Comparison of ENCODE assay signal across 9 cellular contexts in the genomic region with DNA sequence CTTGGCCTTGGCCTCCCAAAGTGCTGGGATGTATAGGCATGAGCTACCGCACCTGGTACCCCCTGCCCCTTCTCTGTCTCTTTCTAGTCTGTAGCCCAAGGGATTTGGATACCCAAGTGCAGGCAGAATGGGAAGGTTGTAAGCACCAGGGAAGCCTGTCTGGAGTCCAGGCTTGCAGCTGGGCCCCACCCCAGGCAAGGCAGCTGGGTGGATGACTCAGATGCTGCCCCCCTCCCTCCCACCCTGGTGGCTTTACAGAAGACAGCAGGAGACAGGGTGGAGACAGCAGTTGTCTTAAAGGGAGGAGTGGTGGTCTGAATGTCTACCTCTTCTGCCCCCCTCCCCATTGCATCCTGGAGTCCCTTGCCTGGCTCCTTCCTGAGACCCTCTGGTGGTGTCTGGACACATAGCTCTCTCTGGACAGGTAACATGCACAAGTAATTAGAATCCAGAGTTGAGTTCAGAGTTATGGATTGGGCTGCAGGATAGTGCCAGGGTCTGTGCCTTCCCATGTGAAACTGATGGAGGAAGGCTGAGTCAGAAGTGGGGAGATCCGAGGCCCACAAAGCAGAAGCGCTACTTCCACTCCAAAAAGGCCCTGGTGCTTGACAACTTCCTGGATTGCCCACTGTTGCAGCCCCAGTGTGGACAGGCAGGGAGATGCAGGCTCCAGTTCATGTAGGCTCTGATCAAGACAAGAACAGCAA. TPM values are rescaled to one million over a fixed set of nuclear protein-coding genes. Genes with fewer than 3 reads are reported as not detected.
DNase-seq lines count a peak whose midpoint lies in the region; ATAC-seq and TF ChIP-seq lines count a peak whose summit lies in the region.
"Had no signal": no experiment of that assay in that cellular context is flagged by ENCODE, and none has a peak within 500 bp of the region (broad histone marks: within the 10 kb centered on the region; RNA-seq: fewer than 3 reads in every experiment).

No MANE protein-coding gene starts in this region.

- no peaks in the 10 kb centered on the region for H3K9me3 ChIP-seq in mucosa of stomach (ENCODE audit: control insufficient read depth, low read length)

- H3K27me3 Mint-ChIP-seq in chondrocyte (ENCODE audit: low read depth) = no peaks in the 10 kb centered on the region

- H3K4me3 Mint-ChIP-seq in chondrocyte (ENCODE audit: unreplicated experiment) = peak overlapping the region; percentile 98

- peaks cover 15% of the 10 kb centered on the region for H3K36me3 Mint-ChIP-seq in chondrocyte (ENCODE audit: low read depth)
- H3K36me3 Mint-ChIP-seq: naive thymus-derived CD8-positive, alpha-beta T cell had no signal

- peaks cover 61% of the 10 kb centered on the region for H3K4me1 ChIP-seq in mucosa of stomach (ENCODE audit: control insufficient read depth, insufficient read depth, low read length)

- peaks cover 77% of the 10 kb centered on the region for H3K4me1 Mint-ChIP-seq in chondrocyte (ENCODE audit: low read depth)

- H3K36me3 ChIP-seq in mucosa of stomach (ENCODE audit: control insufficient read depth, insufficient read depth, low read length) = no peaks in the 10 kb centered on the region

- no peak overlapping the region for H3K4me3 ChIP-seq in mucosa of stomach (ENCODE audit: low read length)

- TF ChIP-seq CTCF in chondrocyte (IDR thresholded peaks at IDR 0.05) = peak; percentile 34

- no peaks in the 10 kb centered on the region for H3K27me3 ChIP-seq in mucosa of stomach (ENCODE audit: control insufficient read depth, insufficient read depth, low read length)

- peak overlapping the region; percentile 96 for H3K27ac Mint-ChIP-seq in chondrocyte (ENCODE audit: unreplicated experiment)

- DNase-seq in GDM1 (lab: John Stamatoyannopoulos, UW) (peak; percentile 40), chondrocyte (ENCODE audit: low spot score) (no peak), HuH-7.5 (ENCODE audit: low spot score) (no peak), cortex of kidney (lab: John Stamatoyannopoulos, UW) (no peak)
- DNase-seq: naive thymus-derived CD8-positive, alpha-beta T cell had no signal

- ATAC-seq in HG03280 (IDR thresholded peaks at IDR 0.05; ENCODE audit: unreplicated experiment) = no peak
- ATAC-seq in HG03095 (IDR thresholded peaks at IDR 0.05; ENCODE audit: unreplicated experiment) = no peak

- H3K9me3 Mint-ChIP-seq in chondrocyte (ENCODE audit: low read depth) = no peaks in the 10 kb centered on the region
- H3K9me3 Mint-ChIP-seq: naive thymus-derived CD8-positive, alpha-beta T cell had no signal

- peak overlapping the region; percentile 6 for H3K9ac ChIP-seq in mucosa of stomach (ENCODE audit: low read length)

TF ChIP-seq in PFSK-1, 5 proteins besides CTCF, POLR2A, EP300 and RAD21:
- TF ChIP-seq POLR2AphosphoS5 (IDR thresholded peaks at IDR 0.05; ENCODE audit: low read depth, low read length) (no peak), SIN3A (IDR thresholded peaks at IDR 0.05; ENCODE audit: borderline replicate concordance, insufficient read depth, low read length) (0 out of 2 replicates have a peak, but pooled peaks have one; percentile 11)

RNA-seq across cellular contexts. Expression of a gene that starts 5.1 kb away (rescaled TPM):
- polyA plus RNA-seq in PFSK-1 (2012; ENCODE audit: insufficient read length, low read depth) = 392 TPM
- 641 to 675 TPM (median 641 TPM) in 3 replicates for total RNA-seq in chondrocyte

RNA-seq across cellular contexts. Expression of a gene that starts 33.7 kb away (rescaled TPM):
- polyA plus RNA-seq in PFSK-1 (2012; ENCODE audit: insufficient read length, low read depth) = not detected
- total RNA-seq in chondrocyte = 1.6 to 2.5 TPM (median 2.0 TPM) in 3 replicates

RNA-seq across cellular contexts. Expression of a gene that starts 37.4 kb away (rescaled TPM):
- polyA plus RNA-seq in PFSK-1 (2012; ENCODE audit: insufficient read length, low read depth) = 25.6 TPM
- 11.7 to 12.7 TPM (median 12.0 TPM) in 3 replicates for total RNA-seq in chondrocyte
- polyA plus RNA-seq: naive thymus-derived CD8-positive, alpha-beta T cell had no signal

RNA-seq across cellular contexts. Expression of a gene that starts 58.7 kb away (rescaled TPM):
- not detected for polyA plus RNA-seq in PFSK-1 (2012; ENCODE audit: insufficient read length, low read depth)
- not detected in 3 replicates for total RNA-seq in chondrocyte
